29 cellular contexts compared by ENCODE assay signal in the genomic region with DNA sequence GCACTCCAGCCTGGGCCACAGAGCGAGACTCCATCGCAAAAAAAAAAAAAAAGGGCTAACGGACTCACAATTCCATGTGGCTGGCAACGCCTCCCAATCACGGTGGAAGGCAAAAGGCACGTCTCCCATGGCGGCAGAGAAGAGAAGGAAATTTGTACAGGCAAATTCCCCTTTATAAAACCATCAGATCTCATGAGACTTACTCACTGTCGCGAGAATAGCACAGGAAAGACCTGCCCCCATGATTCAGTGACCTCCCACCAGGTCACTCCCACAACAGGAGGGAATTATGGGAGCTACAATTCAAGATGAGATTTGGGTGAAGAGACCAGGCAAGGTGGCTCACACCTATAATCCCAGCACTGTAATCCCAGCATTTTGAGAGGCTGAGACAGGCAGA. TPM values are rescaled to one million over a fixed set of nuclear protein-coding genes. Genes with fewer than 3 reads are reported as not detected.
"Had no signal": no experiment of that assay in that cellular context is flagged by ENCODE, and none has a peak within 500 bp of the region (broad histone marks: within the 10 kb centered on the region; RNA-seq: fewer than 3 reads in every experiment).

No MANE protein-coding gene starts in this region.

- H3K4me3 ChIP-seq: dorsolateral prefrontal cortex, heart left ventricle, lung, psoas muscle, sigmoid colon, skin epidermis, testis, tibial nerve, upper lobe of right lung had no signal

- ATAC-seq: heart left ventricle; left colon; left ventricle myocardium superior; naive thymus-derived CD4-positive, alpha-beta T cell; stimulated activated naive B cell treated with anti-CD40 and anti-IgM and Interleukin-4, amounts not matched to agents 10 μg/mL and 1 μg/mL and 100 μg/mL, for 72 hours; stimulated activated naive CD8-positive, alpha-beta T cell treated with anti-CD3 and anti-CD28 coated beads, Interleukin-15, amount 100 ng/mL, for 72 hours; upper lobe of right lung had no signal

- FAIRE-seq: frontal cortex had no signal

- DNase-seq: cortex of kidney; dorsolateral prefrontal cortex; effector CD8-positive, alpha-beta T cell; heart left ventricle; hippocampal formation; left colon; left ventricle myocardium superior; mesenchymal stem cell; naive thymus-derived CD4-positive, alpha-beta T cell; nephron progenitor cell; psoas muscle; retina; sigmoid colon; stimulated activated CD4-positive, alpha-beta T cell treated with anti-CD3 and anti-CD28 coated beads, Interleukin-2, amount 100 ng/mL, for 24 hours; stimulated activated CD4-positive, alpha-beta T cell treated with anti-CD3 and anti-CD28 coated beads, Interleukin-4, amount 100 ng/mL, for 4 hours; stimulated activated naive B cell treated with anti-CD40 and anti-IgM and Interleukin-4, amounts not matched to agents 10 μg/mL and 1 μg/mL and 100 μg/mL, for 72 hours; stimulated activated naive CD8-positive, alpha-beta T cell treated with anti-CD3 and anti-CD28 coated beads, Interleukin-15, amount 100 ng/mL, for 72 hours; testis; upper lobe of right lung had no signal

- H3K9me3 ChIP-seq: psoas muscle, testis had no signal

- H3K27me3 ChIP-seq: dorsolateral prefrontal cortex, heart left ventricle, sigmoid colon, testis, tibial nerve, upper lobe of right lung had no signal

- H3K27ac ChIP-seq: dorsolateral prefrontal cortex, heart left ventricle, psoas muscle, sigmoid colon, skin epidermis, testis, tibial nerve, upper lobe of right lung had no signal

- H3K36me3 ChIP-seq: heart left ventricle, sigmoid colon, tibial nerve, upper lobe of right lung had no signal

- H3K4me1 ChIP-seq: heart left ventricle, psoas muscle, sigmoid colon, testis, tibial nerve, upper lobe of right lung had no signal

RNA-seq across cellular contexts. Expression of gene NMRK2, which starts 18.7 kb away (rescaled TPM):
- total RNA-seq: frontal cortex; glomerular endothelial cell; kidney epithelial cell; left colon; mononuclear cell; naive thymus-derived CD4-positive, alpha-beta T cell; omental fat pad; subcutaneous adipose tissue; tibial nerve had no signal
- polyA plus RNA-seq: naive thymus-derived CD4-positive, alpha-beta T cell had no signal

RNA-seq across cellular contexts. Expression of gene ATCAY, which starts 33.7 kb away (rescaled TPM):
- total RNA-seq: glomerular endothelial cell; heart left ventricle; kidney epithelial cell; left ventricle myocardium superior; mononuclear cell; naive thymus-derived CD4-positive, alpha-beta T cell; omental fat pad; psoas muscle; subcutaneous adipose tissue; tibial nerve; upper lobe of right lung had no signal
- polyA plus RNA-seq: esophagus; heart left ventricle; naive thymus-derived CD4-positive, alpha-beta T cell had no signal

RNA-seq across cellular contexts. Expression of gene ZFR2, which starts 45.4 kb away (rescaled TPM):
- total RNA-seq: left colon, left ventricle myocardium superior, psoas muscle, subcutaneous adipose tissue, tibial nerve had no signal
- polyA plus RNA-seq: psoas muscle had no signal
